8 cellular contexts compared by ENCODE assay signal in genomic region chr19:41263042-41263849, GRCh38. TPM values are rescaled to one million over a fixed set of nuclear protein-coding genes. Genes with fewer than 3 reads are reported as not detected.
A peak's percentile ranks its signal among the peaks of the same experiment; 100 is the strongest.
DNase-seq lines count a peak whose midpoint lies in the region; ATAC-seq and TF ChIP-seq lines count a peak whose summit lies in the region.

No MANE protein-coding gene starts in this region.

- H3K36me3 Mint-ChIP-seq in natural killer cell treated with Interleukin-12 subunit alpha and Interleukin-12 subunit beta and Interleukin-15 and Interleukin-18, amount 100 ng/mL, for 72 hours, result peaks cover 15% of the 10 kb centered on the region

- peak; percentile 97 for TF ChIP-seq POLR2A in erythroblast (IDR thresholded peaks at IDR 0.05; ENCODE audit: low read length)

- H3K27ac Mint-ChIP-seq in natural killer cell treated with Interleukin-12 subunit alpha and Interleukin-12 subunit beta and Interleukin-15 and Interleukin-18, amount 100 ng/mL, for 72 hours, result peak overlapping the region; percentile 98

- H3K27me3 Mint-ChIP-seq in natural killer cell treated with Interleukin-12 subunit alpha and Interleukin-12 subunit beta and Interleukin-15 and Interleukin-18, amount 100 ng/mL, for 72 hours, result no peaks in the 10 kb centered on the region

- peak overlapping the region; percentile 95 for H3K4me3 Mint-ChIP-seq in natural killer cell treated with Interleukin-12 subunit alpha and Interleukin-12 subunit beta and Interleukin-15 and Interleukin-18, amount 100 ng/mL, for 72 hours

- DNase-seq in NCI-H2107 treated with DMSO at 0.1 percent for 48 hours (lab: John Stamatoyannopoulos, UW; ENCODE audit: unreplicated experiment) (peak; percentile 65), NCI-H2107 (lab: John Stamatoyannopoulos, UW) (no peak), NOMO-1 treated with DMSO at 0.1 percent for 48 hours (lab: John Stamatoyannopoulos, UW; ENCODE audit: unreplicated experiment) (peak; percentile 39), activated T-cell treated with anti-CD3 and anti-CD28 coated beads for 48 hours (ENCODE audit: low read depth) (peak; percentile 78), erythroblast (lab: John Stamatoyannopoulos, UW) (peak; percentile 88 to 90)
- DNase-seq in natural killer cell treated with Interleukin-12 subunit alpha and Interleukin-12 subunit beta and Interleukin-15 and Interleukin-18, amount 100 ng/mL, for 72 hours (ENCODE audit: low spot score), result peak; percentile 67
- DNase-seq in stimulated activated naive CD4-positive, alpha-beta T cell treated with Interleukin-2 at 50 U/mL for 16 hours (lab: John Stamatoyannopoulos, UW), result peak; percentile 87

- H3K9me3 Mint-ChIP-seq in natural killer cell treated with Interleukin-12 subunit alpha and Interleukin-12 subunit beta and Interleukin-15 and Interleukin-18, amount 100 ng/mL, for 72 hours, result no peaks in the 10 kb centered on the region

- peaks cover 45 to 46% of the 10 kb centered on the region in 2 donors for H3K4me1 Mint-ChIP-seq in natural killer cell treated with Interleukin-12 subunit alpha and Interleukin-12 subunit beta and Interleukin-15 and Interleukin-18, amount 100 ng/mL, for 72 hours (ENCODE audit: low read depth in 2 of 2)

- ATAC-seq in HG03095 (IDR thresholded peaks at IDR 0.05; ENCODE audit: unreplicated experiment), result peak; percentile 3
- ATAC-seq in natural killer cell treated with Interleukin-12 subunit alpha and Interleukin-12 subunit beta and Interleukin-15 and Interleukin-18, amount 100 ng/mL, for 72 hours, result peak; percentile 3 to 29

RNA-seq across cellular contexts. Expression of gene HNRNPUL1, which starts 0.9 kb away (rescaled TPM):
- total RNA-seq in natural killer cell treated with Interleukin-12 subunit alpha and Interleukin-12 subunit beta and Interleukin-15 and Interleukin-18, amount 100 ng/mL, for 72 hours, result 100 to 1,000 TPM; 248 to 319 TPM

RNA-seq across cellular contexts. Expression of gene AXL, which starts 44.2 kb away (rescaled TPM):
- total RNA-seq in natural killer cell treated with Interleukin-12 subunit alpha and Interleukin-12 subunit beta and Interleukin-15 and Interleukin-18, amount 100 ng/mL, for 72 hours, result not detected

RNA-seq across cellular contexts. Expression of gene CCDC97, which starts 46.7 kb away (rescaled TPM):
- total RNA-seq in natural killer cell treated with Interleukin-12 subunit alpha and Interleukin-12 subunit beta and Interleukin-15 and Interleukin-18, amount 100 ng/mL, for 72 hours, result 10 to 100 TPM; 52.5 to 56.2 TPM
